Comparison of ENCODE assay signal across 8 cellular contexts in genomic region chr10:69318087-69318996, GRCh38. TPM values are rescaled to one million over a fixed set of nuclear protein-coding genes. Genes with fewer than 3 reads are reported as not detected.
A peak's percentile ranks its signal among the peaks of the same experiment; 100 is the strongest.
DNase-seq lines count a peak whose midpoint lies in the region; ATAC-seq and TF ChIP-seq lines count a peak whose summit lies in the region.

No MANE protein-coding gene starts in this region.

- no peak for TF ChIP-seq CTCF in Calu3 (IDR thresholded peaks at IDR 0.05; ENCODE audit: unreplicated experiment)
- TF ChIP-seq CTCF in OCI-LY3 (IDR thresholded peaks at IDR 0.05; ENCODE audit: low read depth, low read length), result no peak

- H3K4me3 ChIP-seq in OCI-LY3 (ENCODE audit: low read length), result peak overlapping the region; percentile 98
- H3K4me3 ChIP-seq in esophagus (ENCODE audit: low read depth in 1 of 2, low read length in 2 of 2), result peak overlapping the region; percentile 93 to 97
- peak overlapping the region; percentile 92 to 93 for H3K4me3 ChIP-seq in muscle layer of colon (ENCODE audit: low read depth in 1 of 2, low read length in 2 of 2)

- peak overlapping the region; percentile 92 for H3K9ac ChIP-seq in OCI-LY3 (ENCODE audit: low read length)
- peak overlapping the region; percentile 77 for H3K9ac ChIP-seq in muscle layer of colon (ENCODE audit: low read length)

- H3K27ac ChIP-seq in OCI-LY3 (ENCODE audit: low read length), result peak overlapping the region; percentile 77
- H3K27ac ChIP-seq in esophagus (ENCODE audit: low read depth in 2 of 2, low read length in 1 of 2), result peak overlapping the region; percentile 99
- H3K27ac ChIP-seq in muscle layer of colon (ENCODE audit: low read depth, low read length), result peak overlapping the region; percentile 84

- peak; percentile 50 for ATAC-seq in GM19468 (IDR thresholded peaks at IDR 0.05; ENCODE audit: extremely low read depth, unreplicated experiment)

- DNase-seq in Calu3 (peak; percentile 98), HT-29 (ENCODE audit: low spot score) (peak; percentile 90), activated T-cell treated with anti-CD3 and anti-CD28 coated beads for 48 hours (ENCODE audit: low read depth) (peak; percentile 93)
- peak; percentile 80 for DNase-seq in stimulated activated CD8-positive, alpha-beta memory T cell treated with anti-CD3 and anti-CD28 coated beads, Interleukin-7, amount 100 ng/mL, for 24 hours (ENCODE audit: low read depth)

- peaks cover 33% of the 10 kb centered on the region for H3K36me3 Mint-ChIP-seq in Calu3 (ENCODE audit: insufficient read depth, unreplicated experiment)

- H2AFZ ChIP-seq in OCI-LY3 (ENCODE audit: low read depth, low read length), result peak overlapping the region; percentile 77

- CTCF ChIA-PET in Calu3 (lab: Charles Lee), result interaction anchor here (0.6 to 3.1 kb wide), 9 partner anchors 9 to 175 kb away, joined by 3 to 17 read pairs (median 6); no protein-coding TSS in a partner anchor

- H3K27ac Mint-ChIP-seq in Calu3 (ENCODE audit: unreplicated experiment), result peak overlapping the region; percentile 81

- H3K4me1 ChIP-seq in OCI-LY3 (ENCODE audit: low read length) (peaks cover 18% of the 10 kb centered on the region), esophagus (ENCODE audit: control insufficient read depth in 2 of 2, insufficient read depth in 2 of 2, low read length in 1 of 2) (peaks cover 9 to 23% of the 10 kb centered on the region in 2 donors), muscle layer of colon (ENCODE audit: insufficient read depth, low read length) (peaks cover 27% of the 10 kb centered on the region)

- H3K36me3 ChIP-seq in OCI-LY3 (replicated peaks; ENCODE audit: low read depth, low read length), result no peaks in the 10 kb centered on the region
- H3K36me3 ChIP-seq in esophagus (ENCODE audit: control insufficient read depth in 2 of 2, insufficient read depth in 2 of 2, low read length in 1 of 2), result no peaks in the 10 kb centered on the region
- no peaks in the 10 kb centered on the region for H3K36me3 ChIP-seq in muscle layer of colon (ENCODE audit: insufficient read depth, low read length)

- H3K27me3 Mint-ChIP-seq in Calu3 (ENCODE audit: unreplicated experiment), result no peaks in the 10 kb centered on the region

- peaks cover 35% of the 10 kb centered on the region for H3K79me2 ChIP-seq in OCI-LY3 (ENCODE audit: low read length)

- H3K9me3 Mint-ChIP-seq in Calu3 (ENCODE audit: low read depth, unreplicated experiment), result no peaks in the 10 kb centered on the region

- peak overlapping the region; percentile 90 for H3K4me2 ChIP-seq in OCI-LY3 (ENCODE audit: low read length)

- H3K9me3 ChIP-seq in OCI-LY3 (ENCODE audit: insufficient read depth, low read length), result no peaks in the 10 kb centered on the region
- no peaks in the 10 kb centered on the region for H3K9me3 ChIP-seq in esophagus (ENCODE audit: control insufficient read depth in 2 of 2, insufficient read depth in 1 of 2, low read depth in 1 of 2, low read length in 1 of 2)
- H3K9me3 ChIP-seq in muscle layer of colon (ENCODE audit: low read length), result no peaks in the 10 kb centered on the region

- BruUV-seq in Calu3 (replicated peaks; lab: Mats Ljungman, UMichigan), result no TSS peak

- 1 to 6% methylated on average over 54 to 108 of the region's 108 CpGs for WGBS in esophagus, 2 donors

- intact Hi-C loops in Calu3 (cut with micrococcal nuclease; ENCODE audit: unreplicated experiment), result no loop called here

- peaks cover 30% of the 10 kb centered on the region for H3K4me1 Mint-ChIP-seq in Calu3 (ENCODE audit: low read depth, unreplicated experiment)

- peaks cover 7% of the 10 kb centered on the region; the same call in 1 of the 2 replicates for H4K20me1 ChIP-seq in OCI-LY3 (ENCODE audit: insufficient read depth, low read length)

- H3K27me3 ChIP-seq in OCI-LY3 (ENCODE audit: low read depth, low read length), result no peaks in the 10 kb centered on the region
- no peaks in the 10 kb centered on the region for H3K27me3 ChIP-seq in esophagus (ENCODE audit: control insufficient read depth in 1 of 2, insufficient read depth in 2 of 2, low read length in 2 of 2)
- no peaks in the 10 kb centered on the region for H3K27me3 ChIP-seq in muscle layer of colon (ENCODE audit: control insufficient read depth in 1 of 2, insufficient read depth in 2 of 2, low read length in 2 of 2)

- H3K4me3 Mint-ChIP-seq in Calu3 (ENCODE audit: low read depth, unreplicated experiment), result peak overlapping the region; percentile 99

RNA-seq across cellular contexts. Expression of gene HK1, which starts 40.0 kb away (rescaled TPM):
- 58.8 and 61.0 TPM in 2 replicates for total RNA-seq in Calu3 (2022)
- total RNA-seq in HT-29 (2014; rRNA removed; shearing (Covaris generic)), result 60.8 and 61.8 TPM in 2 replicates
- polyA plus RNA-seq in esophagus, result 100 to 1,000 TPM in 1 of 2 donors, 10 to 100 TPM in 1; 52.1 to 105 TPM

Comparison
In these comparisons a context has a peak if more than half of its experiments do, and no peak if none do; other contexts are left out.
1. Peak in every context shown above with its lines: DNase-seq, ATAC-seq, H3K4me3 ChIP-seq and H3K27ac ChIP-seq.